In the genomic region with DNA sequence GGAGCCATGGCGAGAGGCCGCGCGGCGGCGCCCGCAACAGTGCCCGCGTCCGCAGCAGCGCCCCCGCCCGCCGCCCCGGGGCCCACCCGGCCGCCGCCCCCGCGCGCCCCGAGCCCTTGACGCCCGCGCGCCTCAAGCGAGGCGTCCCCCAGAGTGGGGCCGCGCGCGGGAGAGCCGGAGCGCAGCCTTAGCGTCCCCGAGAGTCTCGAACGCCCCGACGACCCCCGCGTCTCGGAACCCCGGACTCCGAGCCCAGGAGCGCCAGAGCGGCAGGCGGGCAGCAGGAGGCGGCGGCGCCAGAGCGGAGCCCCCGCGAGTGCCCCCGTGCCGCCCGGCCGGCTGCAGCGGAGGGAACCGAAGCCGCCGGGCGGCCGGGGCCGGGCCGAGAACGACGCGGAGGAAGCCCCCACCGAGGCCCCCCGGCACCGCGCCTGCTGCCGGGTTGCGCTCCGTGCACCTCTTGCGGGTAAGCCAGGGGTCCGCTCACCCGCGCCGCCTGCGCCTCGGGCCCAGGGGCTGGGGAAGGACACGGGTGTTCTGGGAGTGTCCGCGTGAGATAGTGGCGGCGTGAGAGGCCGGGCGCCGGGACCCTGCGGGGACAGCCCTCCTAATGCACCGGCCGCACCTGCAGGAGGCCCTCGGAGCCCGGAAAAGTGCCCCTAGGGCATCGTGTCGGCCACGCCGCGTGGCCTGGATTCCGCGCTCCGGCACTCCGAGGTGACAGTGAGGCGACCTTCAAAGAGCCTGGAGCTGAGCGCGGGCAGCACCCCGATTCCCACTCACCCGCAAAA, we compare ENCODE assay signal across 1 cellular context.
TF ChIP-seq lines count a peak whose summit lies in the region.

No MANE protein-coding gene starts in this region.

TF ChIP-seq in GM12878, 131 proteins besides CTCF, POLR2A, EP300 and RAD21 (continues in another document):
- no peak for TF ChIP-seq ESRRA (IDR thresholded peaks at IDR 0.05; ENCODE audit: low read length)
- TF ChIP-seq ETV6 (conservative IDR thresholded peaks at IDR 0.05 in 1 of 2, IDR thresholded peaks at IDR 0.05 in 1 of 2; ENCODE audit: borderline replicate concordance in 1 of 2, low read depth in 1 of 2), result no peak
- TF ChIP-seq RB1 (IDR thresholded peaks at IDR 0.05; ENCODE audit: borderline replicate concordance), result peak; percentile 30; the same call in 1 of the 2 replicates
- TF ChIP-seq ATF7 (IDR thresholded peaks at IDR 0.05; ENCODE audit: low read depth), result no peak
- peak; percentile 70 for TF ChIP-seq DPF2 (IDR thresholded peaks at IDR 0.05)
- no peak for TF ChIP-seq YBX1 (IDR thresholded peaks at IDR 0.05)
- TF ChIP-seq TAF1 (IDR thresholded peaks at IDR 0.05; ENCODE audit: borderline replicate concordance, low read depth, low read length), result no peak
- TF ChIP-seq, protein P1, sequence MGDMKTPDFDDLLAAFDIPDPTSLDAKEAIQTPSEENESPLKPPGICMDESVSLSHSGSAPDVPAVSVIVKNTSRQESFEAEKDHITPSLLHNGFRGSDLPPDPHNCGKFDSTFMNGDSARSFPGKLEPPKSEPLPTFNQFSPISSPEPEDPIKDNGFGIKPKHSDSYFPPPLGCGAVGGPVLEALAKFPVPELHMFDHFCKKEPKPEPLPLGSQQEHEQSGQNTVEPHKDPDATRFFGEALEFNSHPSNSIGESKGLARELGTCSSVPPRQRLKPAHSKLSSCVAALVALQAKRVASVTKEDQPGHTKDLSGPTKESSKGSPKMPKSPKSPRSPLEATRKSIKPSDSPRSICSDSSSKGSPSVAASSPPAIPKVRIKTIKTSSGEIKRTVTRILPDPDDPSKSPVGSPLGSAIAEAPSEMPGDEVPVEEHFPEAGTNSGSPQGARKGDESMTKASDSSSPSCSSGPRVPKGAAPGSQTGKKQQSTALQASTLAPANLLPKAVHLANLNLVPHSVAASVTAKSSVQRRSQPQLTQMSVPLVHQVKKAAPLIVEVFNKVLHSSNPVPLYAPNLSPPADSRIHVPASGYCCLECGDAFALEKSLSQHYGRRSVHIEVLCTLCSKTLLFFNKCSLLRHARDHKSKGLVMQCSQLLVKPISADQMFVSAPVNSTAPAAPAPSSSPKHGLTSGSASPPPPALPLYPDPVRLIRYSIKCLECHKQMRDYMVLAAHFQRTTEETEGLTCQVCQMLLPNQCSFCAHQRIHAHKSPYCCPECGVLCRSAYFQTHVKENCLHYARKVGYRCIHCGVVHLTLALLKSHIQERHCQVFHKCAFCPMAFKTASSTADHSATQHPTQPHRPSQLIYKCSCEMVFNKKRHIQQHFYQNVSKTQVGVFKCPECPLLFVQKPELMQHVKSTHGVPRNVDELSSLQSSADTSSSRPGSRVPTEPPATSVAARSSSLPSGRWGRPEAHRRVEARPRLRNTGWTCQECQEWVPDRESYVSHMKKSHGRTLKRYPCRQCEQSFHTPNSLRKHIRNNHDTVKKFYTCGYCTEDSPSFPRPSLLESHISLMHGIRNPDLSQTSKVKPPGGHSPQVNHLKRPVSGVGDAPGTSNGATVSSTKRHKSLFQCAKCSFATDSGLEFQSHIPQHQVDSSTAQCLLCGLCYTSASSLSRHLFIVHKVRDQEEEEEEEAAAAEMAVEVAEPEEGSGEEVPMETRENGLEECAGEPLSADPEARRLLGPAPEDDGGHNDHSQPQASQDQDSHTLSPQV (IDR thresholded peaks at IDR 0.05), result no peak
- TF ChIP-seq MYC (IDR thresholded peaks at IDR 0.05; ENCODE audit: insufficient read depth, insufficient read length, insufficient replicate concordance, low read length, severe bottlenecking), result no peak
- no peak for TF ChIP-seq SIX5 (IDR thresholded peaks at IDR 0.05; ENCODE audit: low read depth, low read length, severe bottlenecking)
- TF ChIP-seq FOS (IDR thresholded peaks at IDR 0.05; ENCODE audit: borderline replicate concordance, extremely low read depth, insufficient read length), result no peak
- TF ChIP-seq, protein P2, sequence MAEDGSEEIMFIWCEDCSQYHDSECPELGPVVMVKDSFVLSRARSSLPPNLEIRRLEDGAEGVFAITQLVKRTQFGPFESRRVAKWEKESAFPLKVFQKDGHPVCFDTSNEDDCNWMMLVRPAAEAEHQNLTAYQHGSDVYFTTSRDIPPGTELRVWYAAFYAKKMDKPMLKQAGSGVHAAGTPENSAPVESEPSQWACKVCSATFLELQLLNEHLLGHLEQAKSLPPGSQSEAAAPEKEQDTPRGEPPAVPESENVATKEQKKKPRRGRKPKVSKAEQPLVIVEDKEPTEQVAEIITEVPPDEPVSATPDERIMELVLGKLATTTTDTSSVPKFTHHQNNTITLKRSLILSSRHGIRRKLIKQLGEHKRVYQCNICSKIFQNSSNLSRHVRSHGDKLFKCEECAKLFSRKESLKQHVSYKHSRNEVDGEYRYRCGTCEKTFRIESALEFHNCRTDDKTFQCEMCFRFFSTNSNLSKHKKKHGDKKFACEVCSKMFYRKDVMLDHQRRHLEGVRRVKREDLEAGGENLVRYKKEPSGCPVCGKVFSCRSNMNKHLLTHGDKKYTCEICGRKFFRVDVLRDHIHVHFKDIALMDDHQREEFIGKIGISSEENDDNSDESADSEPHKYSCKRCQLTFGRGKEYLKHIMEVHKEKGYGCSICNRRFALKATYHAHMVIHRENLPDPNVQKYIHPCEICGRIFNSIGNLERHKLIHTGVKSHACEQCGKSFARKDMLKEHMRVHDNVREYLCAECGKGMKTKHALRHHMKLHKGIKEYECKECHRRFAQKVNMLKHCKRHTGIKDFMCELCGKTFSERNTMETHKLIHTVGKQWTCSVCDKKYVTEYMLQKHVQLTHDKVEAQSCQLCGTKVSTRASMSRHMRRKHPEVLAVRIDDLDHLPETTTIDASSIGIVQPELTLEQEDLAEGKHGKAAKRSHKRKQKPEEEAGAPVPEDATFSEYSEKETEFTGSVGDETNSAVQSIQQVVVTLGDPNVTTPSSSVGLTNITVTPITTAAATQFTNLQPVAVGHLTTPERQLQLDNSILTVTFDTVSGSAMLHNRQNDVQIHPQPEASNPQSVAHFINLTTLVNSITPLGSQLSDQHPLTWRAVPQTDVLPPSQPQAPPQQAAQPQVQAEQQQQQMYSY (CRISPR knock-in tag; IDR thresholded peaks at IDR 0.05), result no peak
- TF ChIP-seq, protein P3, sequence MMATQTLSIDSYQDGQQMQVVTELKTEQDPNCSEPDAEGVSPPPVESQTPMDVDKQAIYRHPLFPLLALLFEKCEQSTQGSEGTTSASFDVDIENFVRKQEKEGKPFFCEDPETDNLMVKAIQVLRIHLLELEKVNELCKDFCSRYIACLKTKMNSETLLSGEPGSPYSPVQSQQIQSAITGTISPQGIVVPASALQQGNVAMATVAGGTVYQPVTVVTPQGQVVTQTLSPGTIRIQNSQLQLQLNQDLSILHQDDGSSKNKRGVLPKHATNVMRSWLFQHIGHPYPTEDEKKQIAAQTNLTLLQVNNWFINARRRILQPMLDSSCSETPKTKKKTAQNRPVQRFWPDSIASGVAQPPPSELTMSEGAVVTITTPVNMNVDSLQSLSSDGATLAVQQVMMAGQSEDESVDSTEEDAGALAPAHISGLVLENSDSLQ (IDR thresholded peaks at IDR 0.05), result no peak
- peak; percentile 49 for TF ChIP-seq MXI1 (IDR thresholded peaks at IDR 0.05; ENCODE audit: low read depth, low read length)
- TF ChIP-seq STAT1 (conservative IDR thresholded peaks at IDR 0.05), result no peak
- TF ChIP-seq, protein P4, sequence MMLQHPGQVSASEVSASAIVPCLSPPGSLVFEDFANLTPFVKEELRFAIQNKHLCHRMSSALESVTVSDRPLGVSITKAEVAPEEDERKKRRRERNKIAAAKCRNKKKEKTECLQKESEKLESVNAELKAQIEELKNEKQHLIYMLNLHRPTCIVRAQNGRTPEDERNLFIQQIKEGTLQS (IDR thresholded peaks at IDR 0.05; ENCODE audit: borderline replicate concordance, extremely low read depth, low read depth, low read length), result no peak
- no peak for TF ChIP-seq ZNF207 (IDR thresholded peaks at IDR 0.05; ENCODE audit: borderline replicate concordance)
- TF ChIP-seq KDM1A (IDR thresholded peaks at IDR 0.05; ENCODE audit: borderline replicate concordance), result no peak
- no peak for TF ChIP-seq EED (IDR thresholded peaks at IDR 0.05; ENCODE audit: low read depth)
- TF ChIP-seq ASH2L (IDR thresholded peaks at IDR 0.05; ENCODE audit: borderline replicate concordance, low read depth), result no peak
- TF ChIP-seq ZNF622 (IDR thresholded peaks at IDR 0.05), result no peak
- TF ChIP-seq SUZ12 (IDR thresholded peaks at IDR 0.05; ENCODE audit: unreplicated experiment), result no peak
- TF ChIP-seq, protein P5, sequence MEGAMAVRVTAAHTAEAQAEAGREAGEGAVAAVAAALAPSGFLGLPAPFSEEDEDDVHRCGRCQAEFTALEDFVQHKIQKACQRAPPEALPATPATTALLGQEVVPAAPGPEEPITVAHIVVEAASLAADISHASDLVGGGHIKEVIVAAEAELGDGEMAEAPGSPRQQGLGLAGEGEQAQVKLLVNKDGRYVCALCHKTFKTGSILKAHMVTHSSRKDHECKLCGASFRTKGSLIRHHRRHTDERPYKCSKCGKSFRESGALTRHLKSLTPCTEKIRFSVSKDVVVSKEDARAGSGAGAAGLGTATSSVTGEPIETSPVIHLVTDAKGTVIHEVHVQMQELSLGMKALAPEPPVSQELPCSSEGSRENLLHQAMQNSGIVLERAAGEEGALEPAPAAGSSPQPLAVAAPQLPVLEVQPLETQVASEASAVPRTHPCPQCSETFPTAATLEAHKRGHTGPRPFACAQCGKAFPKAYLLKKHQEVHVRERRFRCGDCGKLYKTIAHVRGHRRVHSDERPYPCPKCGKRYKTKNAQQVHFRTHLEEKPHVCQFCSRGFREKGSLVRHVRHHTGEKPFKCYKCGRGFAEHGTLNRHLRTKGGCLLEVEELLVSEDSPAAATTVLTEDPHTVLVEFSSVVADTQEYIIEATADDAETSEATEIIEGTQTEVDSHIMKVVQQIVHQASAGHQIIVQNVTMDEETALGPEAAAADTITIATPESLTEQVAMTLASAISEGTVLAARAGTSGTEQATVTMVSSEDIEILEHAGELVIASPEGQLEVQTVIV (IDR thresholded peaks at IDR 0.05; ENCODE audit: borderline replicate concordance, partially characterized antibody), result no peak
- TF ChIP-seq ZNF274 (IDR thresholded peaks at IDR 0.05; ENCODE audit: insufficient read depth, insufficient read length), result no peak
- TF ChIP-seq, protein P6, sequence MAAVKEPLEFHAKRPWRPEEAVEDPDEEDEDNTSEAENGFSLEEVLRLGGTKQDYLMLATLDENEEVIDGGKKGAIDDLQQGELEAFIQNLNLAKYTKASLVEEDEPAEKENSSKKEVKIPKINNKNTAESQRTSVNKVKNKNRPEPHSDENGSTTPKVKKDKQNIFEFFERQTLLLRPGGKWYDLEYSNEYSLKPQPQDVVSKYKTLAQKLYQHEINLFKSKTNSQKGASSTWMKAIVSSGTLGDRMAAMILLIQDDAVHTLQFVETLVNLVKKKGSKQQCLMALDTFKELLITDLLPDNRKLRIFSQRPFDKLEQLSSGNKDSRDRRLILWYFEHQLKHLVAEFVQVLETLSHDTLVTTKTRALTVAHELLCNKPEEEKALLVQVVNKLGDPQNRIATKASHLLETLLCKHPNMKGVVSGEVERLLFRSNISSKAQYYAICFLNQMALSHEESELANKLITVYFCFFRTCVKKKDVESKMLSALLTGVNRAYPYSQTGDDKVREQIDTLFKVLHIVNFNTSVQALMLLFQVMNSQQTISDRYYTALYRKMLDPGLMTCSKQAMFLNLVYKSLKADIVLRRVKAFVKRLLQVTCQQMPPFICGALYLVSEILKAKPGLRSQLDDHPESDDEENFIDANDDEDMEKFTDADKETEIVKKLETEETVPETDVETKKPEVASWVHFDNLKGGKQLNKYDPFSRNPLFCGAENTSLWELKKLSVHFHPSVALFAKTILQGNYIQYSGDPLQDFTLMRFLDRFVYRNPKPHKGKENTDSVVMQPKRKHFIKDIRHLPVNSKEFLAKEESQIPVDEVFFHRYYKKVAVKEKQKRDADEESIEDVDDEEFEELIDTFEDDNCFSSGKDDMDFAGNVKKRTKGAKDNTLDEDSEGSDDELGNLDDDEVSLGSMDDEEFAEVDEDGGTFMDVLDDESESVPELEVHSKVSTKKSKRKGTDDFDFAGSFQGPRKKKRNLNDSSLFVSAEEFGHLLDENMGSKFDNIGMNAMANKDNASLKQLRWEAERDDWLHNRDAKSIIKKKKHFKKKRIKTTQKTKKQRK (IDR thresholded peaks at IDR 0.05; ENCODE audit: low read depth, low read length), result no peak
- TF ChIP-seq ZNF384 (IDR thresholded peaks at IDR 0.05; ENCODE audit: borderline replicate concordance, low read depth, low read length), result no peak
- TF ChIP-seq PML (IDR thresholded peaks at IDR 0.05; ENCODE audit: low read length), result no peak
- TF ChIP-seq SREBF2 (IDR thresholded peaks at IDR 0.05; ENCODE audit: low read length), result no peak
- TF ChIP-seq, protein P7, sequence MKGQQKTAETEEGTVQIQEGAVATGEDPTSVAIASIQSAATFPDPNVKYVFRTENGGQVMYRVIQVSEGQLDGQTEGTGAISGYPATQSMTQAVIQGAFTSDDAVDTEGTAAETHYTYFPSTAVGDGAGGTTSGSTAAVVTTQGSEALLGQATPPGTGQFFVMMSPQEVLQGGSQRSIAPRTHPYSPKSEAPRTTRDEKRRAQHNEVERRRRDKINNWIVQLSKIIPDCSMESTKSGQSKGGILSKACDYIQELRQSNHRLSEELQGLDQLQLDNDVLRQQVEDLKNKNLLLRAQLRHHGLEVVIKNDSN (IDR thresholded peaks at IDR 0.05; ENCODE audit: borderline replicate concordance, extremely low read length, insufficient read depth, low read depth, low read length), result no peak
- TF ChIP-seq CBX5 (IDR thresholded peaks at IDR 0.05; ENCODE audit: low read depth), result no peak
- TF ChIP-seq NBN (IDR thresholded peaks at IDR 0.05), result no peak
- TF ChIP-seq, protein P8, sequence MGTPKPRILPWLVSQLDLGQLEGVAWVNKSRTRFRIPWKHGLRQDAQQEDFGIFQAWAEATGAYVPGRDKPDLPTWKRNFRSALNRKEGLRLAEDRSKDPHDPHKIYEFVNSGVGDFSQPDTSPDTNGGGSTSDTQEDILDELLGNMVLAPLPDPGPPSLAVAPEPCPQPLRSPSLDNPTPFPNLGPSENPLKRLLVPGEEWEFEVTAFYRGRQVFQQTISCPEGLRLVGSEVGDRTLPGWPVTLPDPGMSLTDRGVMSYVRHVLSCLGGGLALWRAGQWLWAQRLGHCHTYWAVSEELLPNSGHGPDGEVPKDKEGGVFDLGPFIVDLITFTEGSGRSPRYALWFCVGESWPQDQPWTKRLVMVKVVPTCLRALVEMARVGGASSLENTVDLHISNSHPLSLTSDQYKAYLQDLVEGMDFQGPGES (IDR thresholded peaks at IDR 0.05), result no peak
- TF ChIP-seq ZSCAN29 (IDR thresholded peaks at IDR 0.05), result no peak
- TF ChIP-seq SMAD1 (IDR thresholded peaks at IDR 0.05; ENCODE audit: low read depth, partially characterized antibody), result no peak
- TF ChIP-seq HDAC2 (IDR thresholded peaks at IDR 0.05), result no peak
- no peak for TF ChIP-seq RUNX3 (IDR thresholded peaks at IDR 0.05; ENCODE audit: low read length)
- peak in 1 of 2 experiments; percentile 52; a peak in 1 of 4 replicates for TF ChIP-seq BHLHE40 (IDR thresholded peaks at IDR 0.05; ENCODE audit: borderline replicate concordance in 1 of 2, low read depth in 2 of 2, low read length in 1 of 2)
- TF ChIP-seq BMI1 (IDR thresholded peaks at IDR 0.05; ENCODE audit: borderline replicate concordance), result no peak
- no peak for TF ChIP-seq ZZZ3 (IDR thresholded peaks at IDR 0.05; ENCODE audit: control insufficient read depth, insufficient read length, low read depth)
- TF ChIP-seq NRF1 (conservative IDR thresholded peaks at IDR 0.05; ENCODE audit: low read depth, low read length), result no peak
- TF ChIP-seq WRNIP1 (IDR thresholded peaks at IDR 0.05; ENCODE audit: borderline replicate concordance, low read depth, low read length), result no peak
- TF ChIP-seq CHD4 (IDR thresholded peaks at IDR 0.05), result no peak
- no peak for TF ChIP-seq TBL1XR1 (IDR thresholded peaks at IDR 0.05; ENCODE audit: low read depth, low read length)
